8 cellular contexts compared by ENCODE assay signal in genomic region chr14:103625361-103626095, GRCh38. TPM values are rescaled to one million over a fixed set of nuclear protein-coding genes. Genes with fewer than 3 reads are reported as not detected.
DNase-seq lines count a peak whose midpoint lies in the region; ATAC-seq and TF ChIP-seq lines count a peak whose summit lies in the region.

No MANE protein-coding gene starts in this region.

- intact Hi-C loops in Caco-2 (cut with micrococcal nuclease; ENCODE audit: unreplicated experiment): loop anchor here (10.0 kb wide), 1 partner anchor 61 kb away; the partner anchor contains the start of genes BAG5 and COA8

- H3K27me3 Mint-ChIP-seq in Caco-2 (ENCODE audit: insufficient read depth, unreplicated experiment): no peaks in the 10 kb centered on the region
- no peaks in the 10 kb centered on the region for H3K27me3 Mint-ChIP-seq in activated naive CD8-positive, alpha-beta T cell treated with anti-CD3 and anti-CD28 coated beads, Interleukin-2, amount 50 U/mL, for 24 hours

- no peak overlapping the region for H2BK120ac ChIP-seq in neuronal stem cell (ENCODE audit: low read depth, low read length)

- H3K23ac ChIP-seq in neuronal stem cell (ENCODE audit: low read depth, low read length, poor library complexity): peak overlapping the region; percentile 25

- no peak overlapping the region for H3K4me3 ChIP-seq in Caco-2 (ENCODE audit: low read depth, low read length)
- H3K4me3 ChIP-seq in NB4 (ENCODE audit: low read depth, low read length): no peak overlapping the region
- H3K4me3 ChIP-seq in neuronal stem cell (ENCODE audit: low read length in 2 of 2): no peak overlapping the region

- no peaks in the 10 kb centered on the region for H3K36me3 ChIP-seq in Caco-2 (ENCODE audit: control insufficient read depth, insufficient read depth, low read length)
- no peaks in the 10 kb centered on the region for H3K36me3 ChIP-seq in neuronal stem cell (replicated peaks in 1 of 2; ENCODE audit: control insufficient read depth in 2 of 2, insufficient read depth in 2 of 2, low read length in 2 of 2)

- no peak overlapping the region for H3K14ac ChIP-seq in neuronal stem cell (ENCODE audit: low read length)

- no peak for TF ChIP-seq POLR2A in NB4 (IDR thresholded peaks at IDR 0.05; ENCODE audit: extremely low read depth, insufficient read length)

- H2AFZ ChIP-seq in neuronal stem cell (ENCODE audit: low read length): no peak overlapping the region

- no peak overlapping the region for H2BK15ac ChIP-seq in neuronal stem cell (ENCODE audit: low read length)

- H3K9ac ChIP-seq in neuronal stem cell (ENCODE audit: low read depth, low read length, poor library complexity): no peak overlapping the region

- H3K4me2 ChIP-seq in neuronal stem cell (ENCODE audit: insufficient read depth, low read length, poor library complexity, severe bottlenecking): no peak overlapping the region

- peak overlapping the region; percentile 57 for H3K27ac Mint-ChIP-seq in Caco-2 (ENCODE audit: unreplicated experiment)
- peak overlapping the region; percentile 85 for H3K27ac Mint-ChIP-seq in activated naive CD8-positive, alpha-beta T cell treated with anti-CD3 and anti-CD28 coated beads, Interleukin-2, amount 50 U/mL, for 24 hours

- POLR2A ChIA-PET in Caco-2 (lab: Charles Lee): no interaction called here

- no peaks in the 10 kb centered on the region for H3K9me3 Mint-ChIP-seq in Caco-2 (ENCODE audit: unreplicated experiment)
- H3K9me3 Mint-ChIP-seq in activated naive CD8-positive, alpha-beta T cell treated with anti-CD3 and anti-CD28 coated beads, Interleukin-2, amount 50 U/mL, for 24 hours: no peaks in the 10 kb centered on the region

- H3K79me1 ChIP-seq in neuronal stem cell (ENCODE audit: low read depth, low read length): peaks cover 4% of the 10 kb centered on the region

- H2BK5ac ChIP-seq in neuronal stem cell (ENCODE audit: low read length): no peak overlapping the region

- H3K27me3 ChIP-seq in Caco-2 (replicated peaks; ENCODE audit: control insufficient read depth, insufficient read depth, low read length) (no peaks in the 10 kb centered on the region), neuronal stem cell (ENCODE audit: control insufficient read depth in 3 of 3, insufficient read depth in 3 of 3, low read depth in 1 of 3, low read length in 3 of 3) (no peaks in the 10 kb centered on the region)

- no peaks in the 10 kb centered on the region for H3K9me3 ChIP-seq in Caco-2
- no peaks in the 10 kb centered on the region for H3K9me3 ChIP-seq in neuronal stem cell (replicated peaks in 1 of 2; ENCODE audit: control insufficient read depth in 2 of 2, insufficient read depth in 1 of 2, low read depth in 1 of 2, low read length in 2 of 2)

- peak overlapping the region; percentile 82 for H4K8ac ChIP-seq in neuronal stem cell (ENCODE audit: low read depth, low read length)

- TF ChIP-seq CTCF in Caco-2 (IDR thresholded peaks at IDR 0.05; ENCODE audit: insufficient read depth in 1 of 2, low read depth in 1 of 2, low read length in 1 of 2, severe bottlenecking in 1 of 2, unreplicated experiment in 1 of 2) (no peak), NB4 (IDR thresholded peaks at IDR 0.05; ENCODE audit: low read depth, low read length) (no peak)

- H3K27ac ChIP-seq in neuronal stem cell (replicated peaks; ENCODE audit: low read length): no peak overlapping the region

- no peak overlapping the region for H3K4ac ChIP-seq in neuronal stem cell (ENCODE audit: low read length)

- no TSS peak for BruUV-seq in Caco-2 (replicated peaks; lab: Mats Ljungman, UMichigan)

- H4K91ac ChIP-seq in neuronal stem cell (ENCODE audit: low read depth, low read length, poor library complexity): no peak overlapping the region

- H3K36me3 Mint-ChIP-seq in Caco-2 (ENCODE audit: insufficient read depth, unreplicated experiment): no peaks in the 10 kb centered on the region
- peaks cover 2% of the 10 kb centered on the region for H3K36me3 Mint-ChIP-seq in activated naive CD8-positive, alpha-beta T cell treated with anti-CD3 and anti-CD28 coated beads, Interleukin-2, amount 50 U/mL, for 24 hours (ENCODE audit: low read depth)

- no peak for DNase-seq in Caco-2
- peak; percentile 61 for DNase-seq in NB4 (ENCODE audit: low read depth)
- peak; percentile 44 for DNase-seq in activated naive CD8-positive, alpha-beta T cell treated with anti-CD3 and anti-CD28 coated beads, Interleukin-2, amount 50 U/mL, for 24 hours
- DNase-seq in neuronal stem cell (ENCODE audit: low spot score): no peak
- no peak for DNase-seq in AG08395 (ENCODE audit: low spot score)
- no peak for DNase-seq in medulla oblongata (ENCODE audit: extremely low spot score)
- no peak for DNase-seq in NCI-H187 (lab: John Stamatoyannopoulos, UW)
- DNase-seq in ureter (ENCODE audit: low spot score): no peak

- CTCF ChIA-PET in Caco-2 (lab: Charles Lee): no interaction called here

- H2BK12ac ChIP-seq in neuronal stem cell (ENCODE audit: low read length): no peak overlapping the region

- H3K18ac ChIP-seq in neuronal stem cell (ENCODE audit: low read length): no peak overlapping the region

- no CpG with 5 or more reads among the region's 11 CpGs for WGBS in neuronal stem cell (ENCODE audit: extremely low coverage in 2 of 2, insufficient read length in 2 of 2, insufficient replicate concordance in 1 of 2), 2 donors

- H3K4me1 Mint-ChIP-seq in Caco-2 (ENCODE audit: low read depth, unreplicated experiment): peaks cover 7% of the 10 kb centered on the region
- peaks cover 33% of the 10 kb centered on the region for H3K4me1 Mint-ChIP-seq in activated naive CD8-positive, alpha-beta T cell treated with anti-CD3 and anti-CD28 coated beads, Interleukin-2, amount 50 U/mL, for 24 hours

- H3K4me3 Mint-ChIP-seq in Caco-2 (ENCODE audit: unreplicated experiment): no peak overlapping the region
- H3K4me3 Mint-ChIP-seq in activated naive CD8-positive, alpha-beta T cell treated with anti-CD3 and anti-CD28 coated beads, Interleukin-2, amount 50 U/mL, for 24 hours: peak overlapping the region; percentile 61

- peak overlapping the region; percentile 70 for H2AK5ac ChIP-seq in neuronal stem cell (ENCODE audit: low read depth, low read length)

- H3K4me1 ChIP-seq in Caco-2: peaks cover 22% of the 10 kb centered on the region
- H3K4me1 ChIP-seq in neuronal stem cell (ENCODE audit: control insufficient read depth in 2 of 2, insufficient read depth in 1 of 2, low read depth in 1 of 2, low read length in 2 of 2): peaks cover 5 to 10% of the 10 kb centered on the region in 2 donors

- ATAC-seq in activated naive CD8-positive, alpha-beta T cell treated with anti-CD3 and anti-CD28 coated beads, Interleukin-2, amount 50 U/mL, for 24 hours: no peak

RNA-seq across cellular contexts. Expression of gene KLC1, which starts 3.5 kb away (rescaled TPM):
- total RNA-seq in Caco-2 (2022) (108 and 110 TPM in 2 replicates), ureter (179 TPM)
- 98.0 TPM for polyA plus RNA-seq in neuronal stem cell (2013, experiment 1 of 2)
- polyA plus RNA-seq in neuronal stem cell (2013, experiment 2 of 2): 101 TPM

Comparison
In these comparisons a context has a peak if more than half of its experiments do, and no peak if none do; other contexts are left out.
1. DNase-seq: peak in NB4 (single experiment) and activated naive CD8-positive, alpha-beta T cell treated with anti-CD3 and anti-CD28 coated beads, Interleukin-2, amount 50 U/mL, for 24 hours (single experiment); none in Caco-2 (0 of 2), neuronal stem cell (single experiment), AG08395 (single experiment), medulla oblongata (single experiment), NCI-H187 (0 of 2) and ureter (single experiment).